In the genomic region with DNA sequence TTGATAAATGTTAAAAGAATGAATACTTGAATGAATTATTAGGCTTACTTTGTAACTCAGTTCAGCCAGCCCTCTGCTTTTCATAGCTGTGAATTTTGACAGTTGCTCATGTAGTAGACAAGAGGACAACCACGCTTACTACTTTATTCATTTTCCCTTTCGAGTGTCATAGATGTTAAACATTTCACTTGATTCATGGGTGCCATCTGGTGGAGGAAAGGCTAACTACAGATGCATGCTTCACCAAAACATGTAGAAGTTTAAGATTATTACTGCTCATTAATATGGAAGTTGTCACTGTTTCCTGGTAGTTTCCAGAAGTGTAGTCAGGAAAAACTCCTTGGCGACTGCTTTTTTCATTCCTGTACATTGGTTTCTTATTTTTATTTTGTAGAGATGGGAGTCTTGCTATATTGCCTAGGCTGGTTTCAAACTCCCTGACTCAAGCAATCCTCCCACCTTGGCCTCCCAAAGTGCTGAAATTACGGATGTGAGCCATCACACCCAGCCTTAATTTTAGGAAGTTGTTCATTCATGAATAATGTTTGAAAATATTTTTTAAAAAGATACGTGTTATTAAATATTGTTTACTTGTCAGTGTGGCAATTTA, we compare ENCODE assay signal across 8 cellular contexts.
DNase-seq lines count a peak whose midpoint lies in the region; ATAC-seq lines count a peak whose summit lies in the region.

No MANE protein-coding gene starts in this region.

- DNase-seq in SW480 (ENCODE audit: low spot score) (peak; percentile 72), brain pericyte (ENCODE audit: low read depth, low spot score) (peak; percentile 50), kidney tubule cell (ENCODE audit: low spot score) (peak; percentile 70), NCI-H1417 treated with DMSO at 0.1 percent for 48 hours (lab: John Stamatoyannopoulos, UW) (no peak), AML-193 (lab: John Stamatoyannopoulos, UW) (no peak)
- DNase-seq in stimulated activated CD4-positive, alpha-beta T cell treated with anti-CD3 and anti-CD28 coated beads, Interleukin-4, amount 100 ng/mL, for 48 hours (ENCODE audit: low read depth in 2 of 2), result peak; percentile 49 to 65

- ATAC-seq in GM18867 (IDR thresholded peaks at IDR 0.05; ENCODE audit: unreplicated experiment) (peak; percentile 97), HG03045 (IDR thresholded peaks at IDR 0.05; ENCODE audit: unreplicated experiment) (peak; percentile 81)

Comparison
In these comparisons a context has a peak if more than half of its experiments do, and no peak if none do; other contexts are left out.
1. DNase-seq: peak in SW480 (single experiment), brain pericyte (single experiment), kidney tubule cell (single experiment) and stimulated activated CD4-positive, alpha-beta T cell treated with anti-CD3 and anti-CD28 coated beads, Interleukin-4, amount 100 ng/mL, for 48 hours (2 of 2); none in NCI-H1417 treated with DMSO at 0.1 percent for 48 hours (single experiment) and AML-193 (0 of 2).